ENCODE assay signal across 34 cellular contexts in the genomic region with DNA sequence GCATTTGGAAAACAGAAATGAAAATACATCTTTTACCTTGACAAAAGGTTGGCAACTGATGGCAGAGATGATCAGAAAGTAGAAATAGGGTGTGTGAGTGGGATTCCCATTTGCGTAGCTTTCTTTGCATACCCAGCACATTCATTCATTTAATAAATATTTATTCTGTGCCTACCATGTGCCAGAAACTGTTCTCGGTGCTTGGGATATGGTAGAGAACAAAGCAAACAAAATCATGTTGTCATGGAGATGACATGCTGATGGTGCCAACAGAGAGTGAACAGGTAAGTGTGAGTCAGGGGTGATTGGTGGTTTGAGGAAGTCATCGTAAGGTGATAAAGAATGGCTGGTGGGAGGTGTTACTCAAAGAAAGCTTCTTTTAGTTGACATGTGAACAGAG. TPM values are rescaled to one million over a fixed set of nuclear protein-coding genes. Genes with fewer than 3 reads are reported as not detected.
DNase-seq lines count a peak whose midpoint lies in the region; ATAC-seq and TF ChIP-seq lines count a peak whose summit lies in the region.
"Had no signal": no experiment of that assay in that cellular context is flagged by ENCODE, and none has a peak within 500 bp of the region (broad histone marks: within the 10 kb centered on the region; RNA-seq: fewer than 3 reads in every experiment).

No MANE protein-coding gene starts in this region.

- H3K4me1 ChIP-seq in body of pancreas, result peaks cover 19% of the 10 kb centered on the region
- peaks cover 5 to 53% (median 7%) of the 10 kb centered on the region in 3 donors for H3K4me1 ChIP-seq in gastroesophageal sphincter
- H3K4me1 ChIP-seq in stomach smooth muscle (ENCODE audit: control insufficient read depth, insufficient read depth, low read length), result peaks cover 28% of the 10 kb centered on the region
- H3K4me1 ChIP-seq: BLaER1 treated with 17β-estradiol and CSF1 and Interleukin-3, amounts not matched to agents 10 nM and 100 nM had no signal

- H3K27ac ChIP-seq in body of pancreas (peak overlapping the region in 2 of 4 donors; percentile 4 to 50), gastroesophageal sphincter (peak overlapping the region; percentile 57 to 86 (median 76)), stomach smooth muscle (ENCODE audit: low read length) (peak overlapping the region; percentile 58)
- H3K27ac ChIP-seq: BLaER1 treated with 17β-estradiol and CSF1 and Interleukin-3, amounts not matched to agents 10 nM and 100 nM; dorsolateral prefrontal cortex; left ventricle myocardium inferior had no signal

- TF ChIP-seq CTCF in body of pancreas (IDR thresholded peaks at IDR 0.05) (no peak), gastroesophageal sphincter (IDR thresholded peaks at IDR 0.05) (no peak)

- H3K9ac ChIP-seq in stomach smooth muscle (ENCODE audit: low read length in 2 of 2), result no peak overlapping the region
- H3K9ac ChIP-seq: BLaER1 treated with 17β-estradiol and CSF1 and Interleukin-3, amounts not matched to agents 10 nM and 100 nM had no signal

- TF ChIP-seq EP300 in gastroesophageal sphincter (IDR thresholded peaks at IDR 0.05), result no peak

- ATAC-seq in body of pancreas (peak; percentile 99), gastroesophageal sphincter (no peak), GM18519 (IDR thresholded peaks at IDR 0.05; ENCODE audit: low FRiP score, unreplicated experiment) (no peak)
- ATAC-seq: sciatic nerve, WTC11 had no signal

- H3K27me3 ChIP-seq in body of pancreas (no peaks in the 10 kb centered on the region), gastroesophageal sphincter (no peaks in the 10 kb centered on the region), stomach smooth muscle (ENCODE audit: control insufficient read depth in 1 of 2, insufficient read depth in 2 of 2, low read length in 2 of 2) (no peaks in the 10 kb centered on the region)
- H3K27me3 ChIP-seq: BLaER1 treated with 17β-estradiol and CSF1 and Interleukin-3, amounts not matched to agents 10 nM and 100 nM; dorsolateral prefrontal cortex; transverse colon had no signal

- intact Hi-C loops in body of pancreas (cut with DNase I), result no loop called here

- 26 to 40% methylated on average over 3 of the region's 3 CpGs for WGBS in body of pancreas, 2 donors
- WGBS in gastroesophageal sphincter (ENCODE audit: low coverage in 1 of 2), 2 donors, result 37% methylated on average over 3 of the region's 3 CpGs

- TF ChIP-seq POLR2A in body of pancreas (IDR thresholded peaks at IDR 0.05) (no peak), gastroesophageal sphincter (IDR thresholded peaks at IDR 0.05) (no peak)

- H3K36me3 ChIP-seq in body of pancreas (replicated peaks in 1 of 2; ENCODE audit: insufficient read depth in 1 of 2, low read depth in 2 of 2) (no peaks in the 10 kb centered on the region), gastroesophageal sphincter (peaks cover 0 to 13% of the 10 kb centered on the region in 2 donors), stomach smooth muscle (ENCODE audit: control insufficient read depth in 2 of 2, insufficient read depth in 2 of 2, low read length in 2 of 2) (no peaks in the 10 kb centered on the region)
- H3K36me3 ChIP-seq: BLaER1 treated with 17β-estradiol and CSF1 and Interleukin-3, amounts not matched to agents 10 nM and 100 nM; left ventricle myocardium inferior; MG63; transverse colon had no signal

- H3K4me3 ChIP-seq in body of pancreas (no peak overlapping the region), gastroesophageal sphincter (no peak overlapping the region), stomach smooth muscle (ENCODE audit: low read length in 2 of 2) (no peak overlapping the region)
- H3K4me3 ChIP-seq: BLaER1 treated with 17β-estradiol and CSF1 and Interleukin-3, amounts not matched to agents 10 nM and 100 nM; dorsolateral prefrontal cortex; left ventricle myocardium inferior; MG63; transverse colon had no signal

- peak; percentile 84 for DNase-seq in NCI-H748 (lab: John Stamatoyannopoulos, UW; ENCODE audit: unreplicated experiment)
- peak; percentile 45 to 77 (median 62) for DNase-seq in body of pancreas
- no peak for DNase-seq in stimulated activated naive CD4-positive, alpha-beta T cell (lab: John Stamatoyannopoulos, UW)
- DNase-seq in HT-29 (ENCODE audit: low spot score), result no peak
- DNase-seq: activated CD4-positive, alpha-beta T cell treated with anti-CD3 and anti-CD28 coated beads, Interleukin-2, amount 10 ng/mL, durations not matched to agents 24 days and 14 days; activated CD8-positive, alpha-beta memory T cell treated with anti-CD3 and anti-CD28 coated beads for 24 hours; activated naive CD4-positive, alpha-beta T cell treated with anti-CD3 and anti-CD28 coated beads, Interleukin-2, amount 50 U/mL, for 16 hours; activated T-cell treated with anti-CD3 and anti-CD28 coated beads for 4 hours; COR-L47; DND-41; dorsolateral prefrontal cortex; GF-D8; immature natural killer cell; KBM-7; left ventricle myocardium inferior; mesendoderm; MG63; NCI-H1105; NCI-H1930; NCI-H69; posterior cingulate gyrus; stimulated activated CD4-positive, alpha-beta T cell treated with anti-CD3 and anti-CD28 coated beads, Interleukin-12 subunit alpha, Interleukin-12 subunit beta, amount 100 ng/mL, for 4 hours; stimulated activated CD4-positive, alpha-beta T cell treated with anti-CD3 and anti-CD28 coated beads, Interleukin-2, amount 100 ng/mL, for 48 hours; T1000; transverse colon had no signal

- H3K9me3 ChIP-seq in body of pancreas, result no peaks in the 10 kb centered on the region
- H3K9me3 ChIP-seq in gastroesophageal sphincter, result no peaks in the 10 kb centered on the region
- no peaks in the 10 kb centered on the region for H3K9me3 ChIP-seq in stomach smooth muscle (ENCODE audit: control insufficient read depth in 2 of 2, low read length in 2 of 2)
- H3K9me3 ChIP-seq: left ventricle myocardium inferior, MG63, transverse colon had no signal

RNA-seq across cellular contexts. Expression of a gene that starts 45.4 kb away (rescaled TPM):
- total RNA-seq in body of pancreas, result 10 to 100 TPM; 12.5 to 12.7 TPM
- 100 to 1,000 TPM in 2 of 4 donors, 10 to 100 TPM in 2; 60.3 to 158 (median 89.1) TPM for total RNA-seq in gastroesophageal sphincter
- not detected in 2 replicates for total RNA-seq in HT-29 (2014; rRNA removed; shearing (Covaris generic))
- total RNA-seq: activated CD4-positive, alpha-beta T cell treated with anti-CD3 and anti-CD28 coated beads, Interleukin-2, amount 10 ng/mL, durations not matched to agents 24 days and 14 days; glomerular endothelial cell; RPMI7951; SK-MEL-5 had no signal

Comparison
In these comparisons a context has a peak if more than half of its experiments do, and no peak if none do; other contexts are left out.
1. DNase-seq: peak in NCI-H748 (single experiment) and body of pancreas (4 of 4); none in stimulated activated naive CD4-positive, alpha-beta T cell (0 of 6) and HT-29 (single experiment).
2. RNA of a gene that starts 45.4 kb away (total RNA-seq): 60.3 to 158 TPM in gastroesophageal sphincter and 12.5 to 12.7 TPM in body of pancreas; not detected in HT-29; every median in the first group is over 10 times any median in the second.